38 cellular contexts compared by ENCODE assay signal in genomic region chr10:94889123-94889522, GRCh38. TPM values are rescaled to one million over a fixed set of nuclear protein-coding genes. Genes with fewer than 3 reads are reported as not detected.
"Had no signal": no experiment of that assay in that cellular context is flagged by ENCODE, and none has a peak within 500 bp of the region (broad histone marks: within the 10 kb centered on the region; RNA-seq: fewer than 3 reads in every experiment).

No MANE protein-coding gene starts in this region.

- DNase-seq: Karpas-422, Kasumi-1, MG63, MM.1S, MV-4-11, NCI-H1048, NCI-H1092, NCI-H1092 treated with DMSO at 0.1 percent for 48 hours, NCI-H1105, NCI-H1105 treated with DMSO at 0.1 percent for 48 hours, NCI-H1417, NCI-H1417 treated with DMSO at 0.1 percent for 48 hours, NCI-H1436, NCI-H1436 treated with DMSO at 0.1 percent for 48 hours, NCI-H146, NCI-H1694, NCI-H1694 treated with DMSO at 0.1 percent for 48 hours, NCI-H187, NCI-H187 treated with DMSO at 0.1 percent for 48 hours, NCI-H1930, NCI-H2029, NCI-H2029 treated with DMSO at 0.1 percent for 48 hours, NCI-H2081, NCI-H2081 treated with DMSO at 0.1 percent for 48 hours, NCI-H2107, NCI-H2171, NCI-H2171 treated with DMSO at 0.1 percent for 48 hours, NCI-H2227 treated with DMSO at 0.1 percent for 48 hours, NCI-H226, NCI-H345, NCI-H446, NCI-H446 treated with DMSO at 0.1 percent for 48 hours, NCI-H510A, NCI-H510A treated with DMSO at 0.1 percent for 48 hours had no signal

- H3K27me3 ChIP-seq: MG63 had no signal

- H3K4me3 ChIP-seq: MG63 had no signal

- H3K36me3 ChIP-seq: MG63 had no signal

- H3K9me3 ChIP-seq: MG63 had no signal

RNA-seq across cellular contexts. Expression of gene CYP2C9, which starts 49.3 kb away (rescaled TPM):
- total RNA-seq: LHCN-M2, M059J, MCF 10A, NCI-H460 had no signal
